Comparison of ENCODE assay signal across 8 cellular contexts in genomic region chr3:113514265-113514769, GRCh38. TPM values are rescaled to one million over a fixed set of nuclear protein-coding genes. Genes with fewer than 3 reads are reported as not detected.
DNase-seq lines count a peak whose midpoint lies in the region; ATAC-seq and TF ChIP-seq lines count a peak whose summit lies in the region.

No MANE protein-coding gene starts in this region.

- POLR2A ChIA-PET in HCT116 (lab: Charles Lee): interaction anchor here (0.6 to 0.9 kb wide), 3 partner anchors 16 to 25 kb away, joined by 3 read pairs; no protein-coding TSS in a partner anchor

- H3K9me2 ChIP-seq in HCT116 (ENCODE audit: insufficient read depth): no peaks in the 10 kb centered on the region

- peak overlapping the region; percentile 71 for H3K9ac ChIP-seq in HCT116 (ENCODE audit: low read length)

- CTCF ChIA-PET in HCT116 (lab: Charles Lee): interaction anchor here (1.4 to 2.7 kb wide), 4 partner anchors 18 to 63 kb away, joined by 3 to 16 read pairs (median 4); no protein-coding TSS in a partner anchor

- intact Hi-C loops in HCT116 (cut with micrococcal nuclease): no loop called here

- no peaks in the 10 kb centered on the region for H4K20me1 ChIP-seq in HCT116 (ENCODE audit: insufficient read depth)

- RAD21 ChIA-PET in HCT116 (lab: Charles Lee; ENCODE audit: low non-redundant PET in 1 of 2, low total read pairs in 2 of 2, uncharacterized antibody in 2 of 2, unreplicated experiment in 2 of 2): no interaction called here

- H3K4me3 ChIP-seq in AG09309 (ENCODE audit: control insufficient read depth, low read depth, low read length) (peak overlapping the region; percentile 69), HCT116 (replicated peaks in 1 of 2; ENCODE audit: low read depth in 1 of 2, low read length in 2 of 2) (peak overlapping the region; percentile 87 to 97), WI38 (ENCODE audit: low read depth, low read length) (peak overlapping the region; percentile 91), urinary bladder (ENCODE audit: low read depth, low read length) (peak overlapping the region; percentile 71)

- H3K4me1 ChIP-seq in HCT116 (ENCODE audit: control insufficient read depth in 1 of 2, insufficient read depth in 2 of 2, low read length in 2 of 2) (peaks cover 5 to 16% of the 10 kb centered on the region in 2 experiments; a peak in 2 of 4 replicates), urinary bladder (ENCODE audit: insufficient read depth) (no peaks in the 10 kb centered on the region)

- H3K79me2 ChIP-seq in HCT116 (ENCODE audit: insufficient read depth, low read length): peaks cover 17% of the 10 kb centered on the region; the same call in 1 of the 2 replicates

- TSS peak; percentile 58 for BruUV-seq in HCT116 (replicated peaks; lab: Mats Ljungman, UMichigan)

- no peak for TF ChIP-seq POLR2A in HCT116 (IDR thresholded peaks at IDR 0.05; ENCODE audit: borderline replicate concordance, extremely low read depth, insufficient read depth, insufficient read length)

- ATAC-seq in HCT116 (no peak), HG03139 (IDR thresholded peaks at IDR 0.05; ENCODE audit: unreplicated experiment) (no peak), HG03469 (IDR thresholded peaks at IDR 0.05; ENCODE audit: unreplicated experiment) (no peak), HG03108 (IDR thresholded peaks at IDR 0.05; ENCODE audit: unreplicated experiment) (no peak)

- no peak for TF ChIP-seq RAD21 in HCT116 (IDR thresholded peaks at IDR 0.05; ENCODE audit: low read depth)

- H3K27ac ChIP-seq in HCT116 (ENCODE audit: low read depth, low read length) (peak overlapping the region; percentile 71), layer of hippocampus (ENCODE audit: low read depth, low read length) (peak overlapping the region; percentile 68), urinary bladder (ENCODE audit: low read depth) (peak overlapping the region; percentile 60)

- DNase-seq in AG09309 (ENCODE audit: low read depth): no peak
- DNase-seq in HCT116 (ENCODE audit: low read depth, low spot score): no peak

- peak overlapping the region; percentile 84 for H3K4me2 ChIP-seq in HCT116 (ENCODE audit: low read length)

- TF ChIP-seq CTCF in AG09309 (IDR thresholded peaks at IDR 0.05; ENCODE audit: control insufficient read depth, insufficient read depth, low read depth, low read length, missing control alignments): no peak
- no peak for TF ChIP-seq CTCF in HCT116 (IDR thresholded peaks at IDR 0.05 in 2 of 3, conservative IDR thresholded peaks at IDR 0.05 in 1 of 3; ENCODE audit: borderline replicate concordance in 1 of 3, insufficient read depth in 1 of 3, low read depth in 2 of 3, low read length in 2 of 3)
- no peak for TF ChIP-seq CTCF in WI38 (IDR thresholded peaks at IDR 0.05; ENCODE audit: low read depth, low read length)

- H3K9me3 ChIP-seq in HCT116 (ENCODE audit: control insufficient read depth in 1 of 2, insufficient read depth in 1 of 2, low read depth in 1 of 2, low read length in 2 of 2): no peaks in the 10 kb centered on the region

- under 1% methylated on average over 9 of the region's 9 CpGs for WGBS in urinary bladder

- H3K27me3 ChIP-seq in HCT116 (ENCODE audit: insufficient read depth, low read length) (no peaks in the 10 kb centered on the region), layer of hippocampus (ENCODE audit: control insufficient read depth, insufficient read depth, low read length) (no peaks in the 10 kb centered on the region)

- H3K36me3 ChIP-seq in HCT116 (ENCODE audit: control insufficient read depth in 1 of 2, insufficient read depth in 2 of 2, low read length in 2 of 2) (no peaks in the 10 kb centered on the region), urinary bladder (ENCODE audit: insufficient read depth) (no peaks in the 10 kb centered on the region)

- peak overlapping the region; percentile 93 for H2AFZ ChIP-seq in HCT116 (ENCODE audit: low read depth, low read length, poor library complexity, severe bottlenecking)

TF ChIP-seq in HCT116, 20 proteins besides CTCF, POLR2A, EP300 and RAD21:
- no peak for TF ChIP-seq MAX (IDR thresholded peaks at IDR 0.05)
- TF ChIP-seq TCF7L2 (IDR thresholded peaks at IDR 0.05; ENCODE audit: borderline replicate concordance, extremely low read depth, insufficient read depth, insufficient read length): no peak
- TF ChIP-seq SIN3A (IDR thresholded peaks at IDR 0.05; ENCODE audit: low read depth): no peak
- TF ChIP-seq ATF3 (IDR thresholded peaks at IDR 0.05): no peak
- no peak for TF ChIP-seq JUND (IDR thresholded peaks at IDR 0.05)
- TF ChIP-seq EZH2phosphoT487 (IDR thresholded peaks at IDR 0.05; ENCODE audit: borderline replicate concordance): no peak
- no peak for TF ChIP-seq ZBTB33 (IDR thresholded peaks at IDR 0.05; ENCODE audit: extremely low read depth, insufficient replicate concordance, low read length)
- no peak for TF ChIP-seq FOSL1 (IDR thresholded peaks at IDR 0.05; ENCODE audit: low read depth)
- TF ChIP-seq REST (IDR thresholded peaks at IDR 0.05; ENCODE audit: low read depth): no peak

RNA-seq across cellular contexts. Expression of gene SPICE1, which starts 0.6 kb away (rescaled TPM):
- total RNA-seq in HCT116 (2021; ENCODE audit: unreplicated experiment) (10.6 TPM), urinary bladder (68.3 TPM)
- 3.3 and 4.1 TPM in 2 replicates for polyA plus RNA-seq in HCT116 (2012)
- polyA plus RNA-seq in urinary bladder: 7.0 TPM

RNA-seq across cellular contexts. Expression of gene SIDT1, which starts 18.0 kb away (rescaled TPM):
- total RNA-seq in HCT116 (2021; ENCODE audit: unreplicated experiment) (not detected), urinary bladder (25.7 TPM)
- polyA plus RNA-seq in HCT116 (2012): 0.04 TPM in 2 replicates
- 2.2 TPM for polyA plus RNA-seq in urinary bladder

Comparison
In these comparisons a context has a peak if more than half of its experiments do, and no peak if none do; other contexts are left out.
1. RNA of gene SIDT1, which starts 18.0 kb away (total RNA-seq): 25.7 TPM in urinary bladder (single experiment); not detected in HCT116 (single experiment); every median in the first group is over 10 times any median in the second.
2. Peak in every context shown above with its lines, with median percentiles within 50 percentile points of each other: H3K4me3 ChIP-seq and H3K27ac ChIP-seq.